In genomic region chr21:45074048-45074817, GRCh38 we compare ENCODE assay signal across 8 cellular contexts. TPM values are rescaled to one million over a fixed set of nuclear protein-coding genes. Genes with fewer than 3 reads are reported as not detected.
DNase-seq lines count a peak whose midpoint lies in the region; ATAC-seq and TF ChIP-seq lines count a peak whose summit lies in the region.

A gene with protein sequence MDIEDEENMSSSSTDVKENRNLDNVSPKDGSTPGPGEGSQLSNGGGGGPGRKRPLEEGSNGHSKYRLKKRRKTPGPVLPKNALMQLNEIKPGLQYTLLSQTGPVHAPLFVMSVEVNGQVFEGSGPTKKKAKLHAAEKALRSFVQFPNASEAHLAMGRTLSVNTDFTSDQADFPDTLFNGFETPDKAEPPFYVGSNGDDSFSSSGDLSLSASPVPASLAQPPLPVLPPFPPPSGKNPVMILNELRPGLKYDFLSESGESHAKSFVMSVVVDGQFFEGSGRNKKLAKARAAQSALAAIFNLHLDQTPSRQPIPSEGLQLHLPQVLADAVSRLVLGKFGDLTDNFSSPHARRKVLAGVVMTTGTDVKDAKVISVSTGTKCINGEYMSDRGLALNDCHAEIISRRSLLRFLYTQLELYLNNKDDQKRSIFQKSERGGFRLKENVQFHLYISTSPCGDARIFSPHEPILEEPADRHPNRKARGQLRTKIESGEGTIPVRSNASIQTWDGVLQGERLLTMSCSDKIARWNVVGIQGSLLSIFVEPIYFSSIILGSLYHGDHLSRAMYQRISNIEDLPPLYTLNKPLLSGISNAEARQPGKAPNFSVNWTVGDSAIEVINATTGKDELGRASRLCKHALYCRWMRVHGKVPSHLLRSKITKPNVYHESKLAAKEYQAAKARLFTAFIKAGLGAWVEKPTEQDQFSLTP (plus strand): TSS chr21:45074580. CDS start chr21:45171657, 97,077 bp downstream.

- H3K9me3 ChIP-seq in PC-9 (ENCODE audit: insufficient read depth, low read depth), result no peaks in the 10 kb centered on the region
- no peaks in the 10 kb centered on the region for H3K9me3 ChIP-seq in fibroblast of lung (ENCODE audit: control insufficient read depth, insufficient read depth, low read depth, low read length)
- H3K9me3 ChIP-seq in naive thymus-derived CD4-positive, alpha-beta T cell (ENCODE audit: control insufficient read depth in 2 of 3, low read length in 3 of 3), result no peaks in the 10 kb centered on the region

- H3K4me3 ChIP-seq in PC-9 (peak within 1 kb of the TSS; percentile 51; the same call in 1 of the 2 replicates), fibroblast of lung (replicated peaks in 1 of 4; ENCODE audit: control extremely low read depth in 1 of 4, insufficient read depth in 1 of 4, low read depth in 3 of 4, low read length in 4 of 4) (peak within 1 kb of the TSS; percentile 63 to 85 (median 68))
- H3K4me3 ChIP-seq in naive thymus-derived CD4-positive, alpha-beta T cell (ENCODE audit: low read length), result peak within 1 kb of the TSS; percentile 65

- H3K27me3 Mint-ChIP-seq in activated T-helper 17 cell treated with anti-CD3 and anti-CD28 coated beads, Interleukin-2, amount 50 U/mL, for 72 hours, result no peaks in the 10 kb centered on the region
- no peaks in the 10 kb centered on the region for H3K27me3 Mint-ChIP-seq in naive thymus-derived CD4-positive, alpha-beta T cell

- H3K79me2 ChIP-seq in PC-9 (ENCODE audit: low read depth), result no peaks in the 10 kb centered on the region
- H3K79me2 ChIP-seq in fibroblast of lung (ENCODE audit: control insufficient read depth, insufficient read depth, low read length), result peaks cover 3% of the 10 kb centered on the region

- H3K9ac ChIP-seq in fibroblast of lung (ENCODE audit: insufficient read depth, low read length), result peak within 1 kb of the TSS; percentile 76

- peak within 1 kb of the TSS; percentile 89 for H3K27ac Mint-ChIP-seq in activated T-helper 17 cell treated with anti-CD3 and anti-CD28 coated beads, Interleukin-2, amount 50 U/mL, for 72 hours
- H3K27ac Mint-ChIP-seq in naive thymus-derived CD4-positive, alpha-beta T cell, result peak within 1 kb of the TSS; percentile 86 to 98 (median 94)

- peak; percentile 51 for ATAC-seq in HG03108 (IDR thresholded peaks at IDR 0.05; ENCODE audit: unreplicated experiment)
- peak; percentile 57 for ATAC-seq in activated T-helper 17 cell treated with anti-CD3 and anti-CD28 coated beads, Interleukin-2, amount 50 U/mL, for 72 hours (replicated peaks)
- peak; percentile 84 for ATAC-seq in naive thymus-derived CD4-positive, alpha-beta T cell

- H3K9me2 ChIP-seq in PC-9 (ENCODE audit: insufficient read depth), result no peaks in the 10 kb centered on the region

- POLR2A ChIA-PET in PC-9 (lab: Charles Lee; ENCODE audit: unreplicated experiment), result interaction anchor here (0.6 kb wide), 4 partner anchors 12 to 1355 kb away, joined by 3 to 5 read pairs (median 4); no protein-coding TSS in a partner anchor
- POLR2A ChIA-PET in naive thymus-derived CD4-positive, alpha-beta T cell (lab: Charles Lee), result interaction anchor here (0.6 to 1.0 kb wide), 4 partner anchors 8 to 202 kb away, joined by 3 to 5 read pairs (median 3); no protein-coding TSS in a partner anchor

- H3K36me3 Mint-ChIP-seq in activated T-helper 17 cell treated with anti-CD3 and anti-CD28 coated beads, Interleukin-2, amount 50 U/mL, for 72 hours (ENCODE audit: low read depth), result peaks cover 6% of the 10 kb centered on the region
- peaks cover 0 to 5% (median 0%) of the 10 kb centered on the region in 5 donors for H3K36me3 Mint-ChIP-seq in naive thymus-derived CD4-positive, alpha-beta T cell

- CTCF ChIA-PET in PC-9 (lab: Charles Lee), result interaction anchor here (0.7 to 1.1 kb wide), 2 partner anchors 54 to 101 kb away, joined by 3 read pairs; no protein-coding TSS in a partner anchor
- CTCF ChIA-PET in naive thymus-derived CD4-positive, alpha-beta T cell (lab: Charles Lee), result no interaction called here

- H3K27me3 ChIP-seq in PC-9 (ENCODE audit: insufficient read depth, low read depth) (no peaks in the 10 kb centered on the region), fibroblast of lung (ENCODE audit: control insufficient read depth, insufficient read depth, low read length) (no peaks in the 10 kb centered on the region)
- H3K27me3 ChIP-seq in naive thymus-derived CD4-positive, alpha-beta T cell (ENCODE audit: control insufficient read depth in 2 of 2, insufficient read depth in 2 of 2, low read length in 2 of 2), result no peaks in the 10 kb centered on the region

- H3K4me2 ChIP-seq in PC-9 (peak within 1 kb of the TSS; percentile 71), fibroblast of lung (ENCODE audit: extremely low read depth, insufficient read depth, low read length) (peak within 1 kb of the TSS; percentile 72)

- BruUV-seq in PC-9 (replicated peaks; lab: Mats Ljungman, UMichigan), result TSS peak; percentile 41

- no peaks in the 10 kb centered on the region for H3K9me3 Mint-ChIP-seq in activated T-helper 17 cell treated with anti-CD3 and anti-CD28 coated beads, Interleukin-2, amount 50 U/mL, for 72 hours
- no peaks in the 10 kb centered on the region for H3K9me3 Mint-ChIP-seq in naive thymus-derived CD4-positive, alpha-beta T cell

- H3K4me1 ChIP-seq in PC-9 (replicated peaks; ENCODE audit: insufficient read depth) (peaks cover 6% of the 10 kb centered on the region; the same call in 1 of the 2 replicates), fibroblast of lung (ENCODE audit: control insufficient read depth, extremely low read depth, insufficient read depth, low read length) (no peaks in the 10 kb centered on the region)
- peaks cover 31 to 34% of the 10 kb centered on the region in 2 donors for H3K4me1 ChIP-seq in naive thymus-derived CD4-positive, alpha-beta T cell (ENCODE audit: control insufficient read depth in 2 of 2, insufficient read depth in 2 of 2, low read length in 2 of 2)

- TF ChIP-seq CTCF in PC-9 (conservative IDR thresholded peaks at IDR 0.05), result no peak
- TF ChIP-seq CTCF in fibroblast of lung (conservative IDR thresholded peaks at IDR 0.05 in 1 of 2, IDR thresholded peaks at IDR 0.05 in 1 of 2; ENCODE audit: low read depth in 1 of 2, low read length in 2 of 2), result no peak

- H3K36me3 ChIP-seq in PC-9 (ENCODE audit: low read depth) (no peaks in the 10 kb centered on the region), fibroblast of lung (ENCODE audit: control insufficient read depth, insufficient read depth, low read length) (no peaks in the 10 kb centered on the region)
- no peaks in the 10 kb centered on the region for H3K36me3 ChIP-seq in naive thymus-derived CD4-positive, alpha-beta T cell (ENCODE audit: control insufficient read depth in 2 of 3, insufficient read depth in 3 of 3, low read length in 3 of 3)

- peaks cover 25% of the 10 kb centered on the region for H3K4me1 Mint-ChIP-seq in activated T-helper 17 cell treated with anti-CD3 and anti-CD28 coated beads, Interleukin-2, amount 50 U/mL, for 72 hours
- H3K4me1 Mint-ChIP-seq in naive thymus-derived CD4-positive, alpha-beta T cell, result peaks cover 31 to 45% (median 41%) of the 10 kb centered on the region in 7 donors

- peak within 1 kb of the TSS; percentile 93 for H3K4me3 Mint-ChIP-seq in activated T-helper 17 cell treated with anti-CD3 and anti-CD28 coated beads, Interleukin-2, amount 50 U/mL, for 72 hours
- peak within 1 kb of the TSS; percentile 91 to 100 (median 96) for H3K4me3 Mint-ChIP-seq in naive thymus-derived CD4-positive, alpha-beta T cell

- H3F3A ChIP-seq in PC-9 (ENCODE audit: insufficient read depth, low read depth), result peaks cover 11% of the 10 kb centered on the region; the same call in 1 of the 2 replicates

- H3K27ac ChIP-seq in PC-9 (peak within 1 kb of the TSS; percentile 66), fibroblast of lung (ENCODE audit: insufficient read depth, low read length) (peak within 1 kb of the TSS; percentile 63), substantia nigra (ENCODE audit: low read depth, low read length, poor library complexity, severe bottlenecking) (peak within 1 kb of the TSS; percentile 67)
- peak within 1 kb of the TSS; percentile 87 for H3K27ac ChIP-seq in naive thymus-derived CD4-positive, alpha-beta T cell (ENCODE audit: low read depth, low read length)

- DNase-seq in NCI-H1417 (lab: John Stamatoyannopoulos, UW) (peak; percentile 85 to 87 (median 86)), NCI-H1417 treated with DMSO at 0.1 percent for 48 hours (lab: John Stamatoyannopoulos, UW) (no peak), PC-9 (peak; percentile 71 to 83), fibroblast of lung (ENCODE audit: low read depth in 2 of 2) (peak; percentile 49 to 55), substantia nigra (lab: John Stamatoyannopoulos, UW) (peak in 33 of 49 donors; percentile 11 to 84 (median 41))
- peak; percentile 50 to 82 (median 69) for DNase-seq in naive thymus-derived CD4-positive, alpha-beta T cell

- H2AFZ ChIP-seq in PC-9 (no peak within 1 kb of the TSS), fibroblast of lung (ENCODE audit: low read length) (peak within 1 kb of the TSS; percentile 74)

- intact Hi-C loops in PC-9 (cut with micrococcal nuclease; ENCODE audit: unreplicated experiment), result no loop called here
- intact Hi-C loops in naive thymus-derived CD4-positive, alpha-beta T cell (cut with micrococcal nuclease), result loop anchor here (2.0 kb wide), 2 partner anchors 35 to 55 kb away; no protein-coding TSS in a partner anchor

- H4K20me1 ChIP-seq in PC-9 (ENCODE audit: insufficient read depth) (no peaks in the 10 kb centered on the region), fibroblast of lung (ENCODE audit: control insufficient read depth, extremely low read depth, insufficient read depth, low read length) (no peaks in the 10 kb centered on the region)

RNA-seq across cellular contexts. Expression of the gene that starts here (rescaled TPM):
- 12.1 and 19.1 TPM in 2 replicates for total RNA-seq in PC-9 (2021)
- 10 to 100 TPM; 22.7 to 32.0 TPM for total RNA-seq in activated T-helper 17 cell treated with anti-CD3 and anti-CD28 coated beads, Interleukin-2, amount 50 U/mL, for 72 hours
- total RNA-seq in fibroblast of lung, result 22.9 and 25.3 TPM in 2 replicates
- polyA plus RNA-seq in fibroblast of lung, result 10.1 and 20.2 TPM in 2 replicates
- 12.0 and 30.4 TPM in 2 replicates for polyA plus RNA-seq in fibroblast of lung (2012)
- polyA minus RNA-seq in fibroblast of lung (ENCODE audit: low replicate concordance), result 31.2 and 60.6 TPM in 2 replicates
- 10 to 100 TPM; 35.7 to 52.2 (median 38.9) TPM for total RNA-seq in naive thymus-derived CD4-positive, alpha-beta T cell
- polyA plus RNA-seq in naive thymus-derived CD4-positive, alpha-beta T cell, result 10 to 100 TPM in 1 of 2 donors, 1 to 10 TPM in 1; 6.2 to 11.7 TPM
